Comparison of ENCODE assay signal across 9 cellular contexts in genomic region chr18:9403795-9404564, GRCh38.
DNase-seq lines count a peak whose midpoint lies in the region; ATAC-seq, FAIRE-seq and TF ChIP-seq lines count a peak whose summit lies in the region.
"Had no signal": no experiment of that assay in that cellular context is flagged by ENCODE, and none has a peak within 500 bp of the region (broad histone marks: within the 10 kb centered on the region; RNA-seq: fewer than 3 reads in every experiment).

No MANE protein-coding gene starts in this region.

- no peaks in the 10 kb centered on the region for H3K9me1 ChIP-seq in K562 (ENCODE audit: control insufficient read depth, insufficient read depth, low read length)

- TF ChIP-seq CTCF in GM06990 (IDR thresholded peaks at IDR 0.05; ENCODE audit: insufficient read depth, low read length, poor library complexity, severe bottlenecking) = peak; percentile 31
- TF ChIP-seq CTCF in K562 (IDR thresholded peaks at IDR 0.05 in 2 of 3, conservative IDR thresholded peaks at IDR 0.05 in 1 of 3; ENCODE audit: insufficient read depth in 2 of 3, low read depth in 1 of 3, low read length in 3 of 3) = peak; percentile 39 to 57 (median 48)
- no peak for TF ChIP-seq CTCF in natural killer cell (IDR thresholded peaks at IDR 0.05)

- H3K36me3 Mint-ChIP-seq in natural killer cell = no peaks in the 10 kb centered on the region

- TF ChIP-seq POLR2A in K562 (conservative IDR thresholded peaks at IDR 0.05) = no peak

- in situ Hi-C loops in K562 (cut with MboI) = no loop called here

- no peaks in the 10 kb centered on the region for H3K79me2 ChIP-seq in K562 (ENCODE audit: control insufficient read depth, insufficient read depth, low read length)

- peak overlapping the region; percentile 89 for H3K27ac ChIP-seq in K562 (ENCODE audit: extremely low read depth, low read depth, low read length)

- FAIRE-seq in K562 (lab: Jason Lieb, UNC) = no peak
- FAIRE-seq: keratinocyte had no signal

- intact Hi-C loops in K562 (cut with micrococcal nuclease) (loop anchor here (2.0 kb wide), 1 partner anchor 71 kb away; the partner anchor contains the start of gene RALBP1), natural killer cell (cut with micrococcal nuclease) (no loop called here)

- no peak for DNase-seq in GM06990 (ENCODE audit: extremely low read depth, insufficient read length)
- DNase-seq in HT1080 (ENCODE audit: low read depth) = peak; percentile 89
- DNase-seq in K562 (ENCODE audit: extremely low read depth in 1 of 4, low spot score in 3 of 4) = peak in 2 of 4 experiments; percentile 42 to 59
- DNase-seq in natural killer cell = no peak
- DNase-seq in epidermal melanocyte (ENCODE audit: insufficient read length, low spot score) = no peak
- DNase-seq: NCI-H1930 had no signal

- H3K9ac ChIP-seq in K562 (ENCODE audit: insufficient read depth in 1 of 2, low read depth in 2 of 2, low read length in 2 of 2) = peak overlapping the region; percentile 60 to 79

- H3K4me3 ChIP-seq in GM06990 (replicated peaks; ENCODE audit: low read depth, low read length) (peak overlapping the region; percentile 57), K562 (peak overlapping the region; percentile 22; the same call in 1 of the 2 replicates)

- H3K27ac Mint-ChIP-seq in natural killer cell = peak overlapping the region in 1 of 2 donors; percentile 33

- H3K9me3 Mint-ChIP-seq in natural killer cell = no peaks in the 10 kb centered on the region

- no peaks in the 10 kb centered on the region for H4K20me1 ChIP-seq in K562 (replicated peaks; ENCODE audit: control insufficient read depth, insufficient read depth, low read length)

- no peaks in the 10 kb centered on the region; the same call in 1 of the 2 replicates for H3K9me3 ChIP-seq in K562 (replicated peaks; ENCODE audit: control insufficient read depth, insufficient read depth, low read depth, low read length)

- TSS peak; percentile 81 for BruUV-seq in K562 (replicated peaks; lab: Mats Ljungman, UMichigan)

- WGBS in K562 (ENCODE audit: insufficient coverage, low coverage, missing lambda C conversion rate) = 64% methylated on average over 24 of the region's 24 CpGs

- POLR2A ChIA-PET in K562 (lab: Yijun Ruan, JAX) = interaction anchor here (0.6 to 3.0 kb wide), 4 partner anchors 12 to 443 kb away, joined by 3 to 13 read pairs (median 4); no protein-coding TSS in a partner anchor

- H2AFZ ChIP-seq in K562 (ENCODE audit: low read depth, low read length) = peak overlapping the region; percentile 98

- peaks cover 9 to 12% of the 10 kb centered on the region in 2 donors for H3K27me3 Mint-ChIP-seq in natural killer cell (ENCODE audit: low read depth in 2 of 2)

- H3K27me3 ChIP-seq in GM06990 (replicated peaks; ENCODE audit: control insufficient read depth, insufficient read depth, low read length) (no peaks in the 10 kb centered on the region), K562 (ENCODE audit: control insufficient read depth in 2 of 2, insufficient read depth in 2 of 2, low read length in 2 of 2) (no peaks in the 10 kb centered on the region)

- peak in 1 of 2 experiments; percentile 66; a peak in 2 of 4 replicates for TF ChIP-seq RAD21 in K562 (CRISPR knock-in tag; conservative IDR thresholded peaks at IDR 0.05 in 1 of 2, IDR thresholded peaks at IDR 0.05 in 1 of 2)

- peak overlapping the region; percentile 55 for H3K4me3 Mint-ChIP-seq in natural killer cell

- no peak for TF ChIP-seq EP300 in K562 (IDR thresholded peaks at IDR 0.05; ENCODE audit: low read length)

- H3K36me3 ChIP-seq in GM06990 (ENCODE audit: control insufficient read depth, insufficient read depth, low read length) = no peaks in the 10 kb centered on the region
- peaks cover 8% of the 10 kb centered on the region; the same call in 1 of the 3 replicates for H3K36me3 ChIP-seq in K562 (ENCODE audit: control insufficient read depth, insufficient read depth, low read length)

- no peaks in the 10 kb centered on the region for H3K4me1 Mint-ChIP-seq in natural killer cell

- peaks cover 21% of the 10 kb centered on the region in 2 experiments; a peak in 4 of 5 replicates for H3K4me1 ChIP-seq in K562 (replicated peaks in 1 of 2; ENCODE audit: control insufficient read depth in 2 of 2, insufficient read depth in 2 of 2, low read length in 2 of 2)

- ATAC-seq in K562 (peak; percentile 58), natural killer cell (peak in 1 of 3 donors; percentile 8), HG03139 (IDR thresholded peaks at IDR 0.05; ENCODE audit: unreplicated experiment) (no peak), HG02759 (IDR thresholded peaks at IDR 0.05; ENCODE audit: unreplicated experiment) (no peak)

- peak overlapping the region; percentile 86 for H3K4me2 ChIP-seq in K562 (ENCODE audit: insufficient read depth, low read length)

- CTCF ChIA-PET in K562 (lab: Yijun Ruan, JAX; ENCODE audit: low intra/inter-chr PET ratio) = no interaction called here

TF ChIP-seq in K562, 482 proteins besides CTCF, POLR2A, EP300 and RAD21 (continues in another document):
- TF ChIP-seq ZNF609 (CRISPR knock-in tag; IDR thresholded peaks at IDR 0.05; ENCODE audit: borderline replicate concordance) (no peak), SNAPC5 (CRISPR knock-in tag; IDR thresholded peaks at IDR 0.05) (no peak), FOSL1 (tag; conservative IDR thresholded peaks at IDR 0.05) (peak; percentile 93), CHCHD3 (CRISPR knock-in tag; IDR thresholded peaks at IDR 0.05) (no peak), BCOR (IDR thresholded peaks at IDR 0.05) (no peak), PREB (CRISPR knock-in tag; IDR thresholded peaks at IDR 0.05) (no peak), BRCA1 (IDR thresholded peaks at IDR 0.05) (no peak), BRCA1 (CRISPR knock-in tag; IDR thresholded peaks at IDR 0.05) (0 out of 2 replicates have a peak, but pooled peaks have one; percentile 31), ZNF280A (IDR thresholded peaks at IDR 0.05; ENCODE audit: low read depth, partially characterized antibody) (no peak), ZNF551 (CRISPR knock-in tag; IDR thresholded peaks at IDR 0.05) (no peak), ZNF707 (CRISPR knock-in tag; conservative IDR thresholded peaks at IDR 0.05) (no peak), EHMT2 (IDR thresholded peaks at IDR 0.05) (peak; percentile 34; the same call in 1 of the 2 replicates)
